ENCODE assay signal across 29 cellular contexts in the genomic region with DNA sequence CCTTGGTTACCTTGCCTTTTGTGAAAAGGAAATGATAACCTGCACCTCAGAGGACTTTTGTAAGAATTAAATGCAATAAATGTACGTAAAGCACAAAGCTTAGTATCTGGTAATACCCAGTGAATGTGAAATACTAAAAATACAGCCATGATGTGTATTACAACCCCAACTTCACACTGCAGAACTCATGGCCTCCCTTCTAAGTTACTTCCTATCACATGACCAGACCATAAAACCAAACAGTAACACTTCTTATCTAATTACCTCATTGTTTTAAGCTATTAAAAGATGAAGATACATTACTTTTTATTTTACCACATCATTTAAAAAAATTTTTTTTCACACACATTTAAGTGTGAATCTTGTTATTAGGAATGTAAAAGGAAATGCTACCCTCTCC.
"Had no signal": no experiment of that assay in that cellular context is flagged by ENCODE, and none has a peak within 500 bp of the region (broad histone marks: within the 10 kb centered on the region; RNA-seq: fewer than 3 reads in every experiment).

No MANE protein-coding gene starts in this region.

- H3K9me3 ChIP-seq: breast epithelium, esophagus muscularis mucosa, heart left ventricle, pancreas, psoas muscle, sigmoid colon, stomach, suprapubic skin, tibial nerve had no signal

- H3K4me3 ChIP-seq: breast epithelium, esophagus muscularis mucosa, heart left ventricle, pancreas, psoas muscle, sigmoid colon, stomach, suprapubic skin, tibial nerve had no signal

- H3K4me1 Mint-ChIP-seq: nephron had no signal

- H3K4me3 Mint-ChIP-seq: activated CD4-positive, alpha-beta memory T cell treated with anti-CD3 and anti-CD28 coated beads, Interleukin-2, amount 10 ng/mL, durations not matched to agents 7 days and 5 days; activated CD4-positive, alpha-beta T cell treated with anti-CD3 and anti-CD28 coated beads, Interleukin-2, amount 10 ng/mL, durations not matched to agents 7 days and 5 days; activated naive CD4-positive, alpha-beta T cell treated with anti-CD3 and anti-CD28 coated beads, Interleukin-2, amount 50 U/mL, for 24 hours; activated naive CD8-positive, alpha-beta T cell treated with anti-CD3 and anti-CD28 coated beads, Interleukin-2, amount 50 U/mL, for 24 hours; activated T-cell treated with anti-CD3 and anti-CD28 coated beads, Interleukin-2, amount 50 U/mL, for 4 hours; activated T-helper 17 cell treated with anti-CD3 and anti-CD28 coated beads, Interleukin-2, amount 50 U/mL, for 72 hours; nephron; stimulated activated memory B cell treated with anti-CD40 and anti-IgM and Interleukin-4, amounts not matched to agents 10 μg/mL and 1 μg/mL and 100 μg/mL, for 72 hours; T-helper 1 cell treated with Interleukin-12 subunit alpha and Interleukin-12 subunit beta and Interleukin-4 antibody, amounts not matched to agents 30 μg/mL and 1 μg/mL, for 36 hours had no signal

- FAIRE-seq: pancreas, small intestine, TTC549 had no signal

- H3K27me3 Mint-ChIP-seq: activated CD4-positive, alpha-beta memory T cell treated with anti-CD3 and anti-CD28 coated beads, Interleukin-2, amount 10 ng/mL, durations not matched to agents 7 days and 5 days; activated CD4-positive, alpha-beta T cell treated with anti-CD3 and anti-CD28 coated beads, Interleukin-2, amount 10 ng/mL, durations not matched to agents 7 days and 5 days; activated naive CD4-positive, alpha-beta T cell treated with anti-CD3 and anti-CD28 coated beads, Interleukin-2, amount 50 U/mL, for 24 hours; activated naive CD8-positive, alpha-beta T cell treated with anti-CD3 and anti-CD28 coated beads, Interleukin-2, amount 50 U/mL, for 24 hours; activated T-helper 17 cell treated with anti-CD3 and anti-CD28 coated beads, Interleukin-2, amount 50 U/mL, for 72 hours; stimulated activated memory B cell treated with anti-CD40 and anti-IgM and Interleukin-4, amounts not matched to agents 10 μg/mL and 1 μg/mL and 100 μg/mL, for 72 hours had no signal

- ATAC-seq: activated naive CD8-positive, alpha-beta T cell treated with anti-CD3 and anti-CD28 coated beads, Interleukin-2, amount 50 U/mL, for 24 hours; activated T-cell treated with anti-CD3 and anti-CD28 coated beads, Interleukin-2, amount 50 U/mL, for 4 hours; activated T-helper 17 cell treated with anti-CD3 and anti-CD28 coated beads, Interleukin-2, amount 50 U/mL, for 72 hours; foreskin keratinocyte; heart left ventricle; pancreas; psoas muscle; stimulated activated memory B cell treated with anti-CD40 and anti-IgM and Interleukin-4, amounts not matched to agents 10 μg/mL and 1 μg/mL and 100 μg/mL, for 72 hours had no signal

- H3K9me3 Mint-ChIP-seq: activated CD4-positive, alpha-beta T cell treated with anti-CD3 and anti-CD28 coated beads, Interleukin-2, amount 10 ng/mL, durations not matched to agents 7 days and 5 days; activated naive CD4-positive, alpha-beta T cell treated with anti-CD3 and anti-CD28 coated beads, Interleukin-2, amount 50 U/mL, for 24 hours; activated naive CD8-positive, alpha-beta T cell treated with anti-CD3 and anti-CD28 coated beads, Interleukin-2, amount 50 U/mL, for 24 hours; activated T-cell treated with anti-CD3 and anti-CD28 coated beads, Interleukin-2, amount 50 U/mL, for 4 hours; activated T-helper 17 cell treated with anti-CD3 and anti-CD28 coated beads, Interleukin-2, amount 50 U/mL, for 72 hours; stimulated activated memory B cell treated with anti-CD40 and anti-IgM and Interleukin-4, amounts not matched to agents 10 μg/mL and 1 μg/mL and 100 μg/mL, for 72 hours; T-helper 1 cell treated with Interleukin-12 subunit alpha and Interleukin-12 subunit beta and Interleukin-4 antibody, amounts not matched to agents 30 μg/mL and 1 μg/mL, for 36 hours had no signal

- H3K27ac ChIP-seq: breast epithelium, esophagus muscularis mucosa, foreskin keratinocyte, heart left ventricle, pancreas, psoas muscle, sigmoid colon, stomach, suprapubic skin, tibial nerve, WERI-Rb-1 had no signal

- H3K27me3 ChIP-seq: breast epithelium, esophagus muscularis mucosa, foreskin keratinocyte, heart left ventricle, pancreas, sigmoid colon, stomach, suprapubic skin, tibial nerve had no signal

- H3K27ac Mint-ChIP-seq: activated CD4-positive, alpha-beta memory T cell treated with anti-CD3 and anti-CD28 coated beads, Interleukin-2, amount 10 ng/mL, durations not matched to agents 7 days and 5 days; activated CD4-positive, alpha-beta T cell treated with anti-CD3 and anti-CD28 coated beads, Interleukin-2, amount 10 ng/mL, durations not matched to agents 7 days and 5 days; activated naive CD4-positive, alpha-beta T cell treated with anti-CD3 and anti-CD28 coated beads, Interleukin-2, amount 50 U/mL, for 24 hours; activated naive CD8-positive, alpha-beta T cell treated with anti-CD3 and anti-CD28 coated beads, Interleukin-2, amount 50 U/mL, for 24 hours; activated T-helper 17 cell treated with anti-CD3 and anti-CD28 coated beads, Interleukin-2, amount 50 U/mL, for 72 hours; nephron; stimulated activated memory B cell treated with anti-CD40 and anti-IgM and Interleukin-4, amounts not matched to agents 10 μg/mL and 1 μg/mL and 100 μg/mL, for 72 hours; T-helper 1 cell treated with Interleukin-12 subunit alpha and Interleukin-12 subunit beta and Interleukin-4 antibody, amounts not matched to agents 30 μg/mL and 1 μg/mL, for 36 hours had no signal

- H3K4me1 ChIP-seq: breast epithelium, psoas muscle, suprapubic skin had no signal

- H3K36me3 ChIP-seq: breast epithelium, esophagus muscularis mucosa, heart left ventricle, pancreas, sigmoid colon, suprapubic skin, tibial nerve, WERI-Rb-1 had no signal

- DNase-seq: activated CD4-positive, alpha-beta memory T cell treated with anti-CD3 and anti-CD28 coated beads, Interleukin-2, amount 10 ng/mL, durations not matched to agents 7 days and 5 days; activated CD4-positive, alpha-beta T cell treated with anti-CD3 and anti-CD28 coated beads for 1 hour; activated CD4-positive, alpha-beta T cell treated with anti-CD3 and anti-CD28 coated beads, Interleukin-2, amount 10 ng/mL, durations not matched to agents 7 days and 5 days; activated gamma-delta T cell treated with Interleukin-2 at 50 U/mL for 16 hours; activated naive CD8-positive, alpha-beta T cell treated with anti-CD3 and anti-CD28 coated beads, Interleukin-2, amount 50 U/mL, for 24 hours; activated T-cell treated with anti-CD3 and anti-CD28 coated beads, Interleukin-2, amount 50 U/mL, for 4 hours; amygdala; cortex of kidney; foreskin keratinocyte; heart left ventricle; pancreas; psoas muscle; sigmoid colon; small intestine; stimulated activated CD4-positive, alpha-beta T cell treated with anti-CD3 and anti-CD28 coated beads, Interleukin-4, amount 100 ng/mL, for 24 hours; stomach; SW 1271; T-helper 9 cell; WERI-Rb-1 had no signal
